Comparison of ENCODE assay signal across 1 cellular context in genomic region chr11:14356342-14356741, GRCh38.
TF ChIP-seq lines count a peak whose summit lies in the region.

No MANE protein-coding gene starts in this region.

TF ChIP-seq in K562, 482 proteins besides CTCF, POLR2A, EP300 and RAD21 (continued from another document):
- TF ChIP-seq MCM5 (IDR thresholded peaks at IDR 0.05; ENCODE audit: low read depth), result no peak
